35 cellular contexts compared by ENCODE assay signal in the genomic region with DNA sequence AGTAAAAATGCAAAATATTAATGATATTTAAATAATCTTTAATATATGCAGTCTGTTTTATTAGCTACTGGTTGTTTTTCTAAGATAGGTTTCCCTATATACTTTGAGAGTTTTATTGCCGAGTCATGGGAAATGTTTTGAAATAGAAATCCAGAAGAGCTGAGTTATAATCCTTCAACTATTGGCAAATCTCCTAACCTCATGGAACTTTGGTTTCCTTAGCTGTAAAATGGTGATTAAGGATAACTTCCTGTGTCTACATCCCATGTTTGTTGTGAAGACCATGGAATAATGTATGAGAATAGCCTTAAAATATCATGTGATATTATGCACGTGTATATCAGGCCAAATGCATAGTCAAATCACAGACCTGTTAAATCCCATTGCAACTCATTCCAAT. TPM values are rescaled to one million over a fixed set of nuclear protein-coding genes. Genes with fewer than 3 reads are reported as not detected.
"Had no signal": no experiment of that assay in that cellular context is flagged by ENCODE, and none has a peak within 500 bp of the region (broad histone marks: within the 10 kb centered on the region; RNA-seq: fewer than 3 reads in every experiment).

No MANE protein-coding gene starts in this region.

- FAIRE-seq: astrocyte had no signal

- H3K36me3 Mint-ChIP-seq: activated naive CD4-positive, alpha-beta T cell treated with anti-CD3 and anti-CD28 coated beads, Interleukin-2, amount 50 U/mL, for 72 hours; WTC11 had no signal

- H3K36me3 ChIP-seq: adrenal gland, breast epithelium, SJCRH30 had no signal

- H3K4me3 Mint-ChIP-seq: activated CD4-positive, alpha-beta T cell treated with anti-CD3 and anti-CD28 coated beads for 36 hours; activated CD4-positive, alpha-beta T cell treated with anti-CD3 and anti-CD28 coated beads, Interleukin-2, amount 10 ng/mL, durations not matched to agents 7 days and 5 days; activated naive CD4-positive, alpha-beta T cell treated with anti-CD3 and anti-CD28 coated beads for 36 hours; activated T-cell treated with anti-CD3 and anti-CD28 coated beads, Interleukin-2, amount 50 U/mL, for 4 hours; activated T-helper 1 cell treated with anti-CD3 and anti-CD28 coated beads, Interleukin-12 subunit alpha, Interleukin-12 subunit beta, Interleukin-2, Interleukin-4 antibody, amounts not matched to agents 30 ng/mL and 10 ng/mL and 1 ng/mL, durations not matched to agents 14 hours and 24 hours and 36 hours; T-helper 1 cell treated with Interleukin-12 subunit alpha and Interleukin-12 subunit beta and Interleukin-4 antibody, amounts not matched to agents 30 μg/mL and 1 μg/mL, for 36 hours; T-helper 2 cell treated with Interferon-gamma antibody and Interleukin-4, amounts not matched to agents 5 μg/mL and 100 μg/mL, for 36 hours; WTC11 had no signal

- DNase-seq: activated CD4-positive, alpha-beta T cell treated with anti-CD3 and anti-CD28 coated beads for 36 hours; activated CD4-positive, alpha-beta T cell treated with anti-CD3 and anti-CD28 coated beads, Interleukin-2, amount 10 ng/mL, durations not matched to agents 7 days and 5 days; activated CD4-positive, alpha-beta T cell treated with anti-CD3 and anti-CD28 coated beads, Interleukin-2, amount 50 U/mL, for 48 hours; activated CD8-positive, alpha-beta memory T cell treated with anti-CD3 and anti-CD28 coated beads, Interleukin-2, amount 50 U/mL, for 4 hours; activated gamma-delta T cell treated with Interleukin-2 at 50 U/mL for 16 hours; activated naive CD4-positive, alpha-beta T cell treated with anti-CD3 and anti-CD28 coated beads for 36 hours; activated T-cell treated with anti-CD3 and anti-CD28 coated beads for 4 hours; activated T-cell treated with anti-CD3 and anti-CD28 coated beads, Interleukin-2, amount 50 U/mL, for 4 hours; adrenal gland; body of pancreas; NCI-H1092 treated with DMSO at 0.1 percent for 48 hours; NCI-H1417; NCI-H146; NCI-H187 treated with DMSO at 0.1 percent for 48 hours; NCI-H2171 treated with DMSO at 0.1 percent for 48 hours; NCI-H2227 treated with DMSO at 0.1 percent for 48 hours; NCI-H510A; NCI-H526; NCI-H748 treated with DMSO at 0.1 percent for 48 hours; OCI-M1; SHP77; SJCRH30; SK-N-SH had no signal

- H3K27me3 ChIP-seq: adrenal gland, body of pancreas, breast epithelium, SJCRH30 had no signal

- H3K4me2 ChIP-seq: KMS-11, SK-N-SH had no signal

- H3K27ac ChIP-seq: adrenal gland, body of pancreas, breast epithelium, KMS-11, SJCRH30 had no signal

- H3K4me1 ChIP-seq: adrenal gland, body of pancreas, breast epithelium, SJCRH30 had no signal

- H3K4me1 Mint-ChIP-seq: activated CD4-positive, alpha-beta T cell treated with anti-CD3 and anti-CD28 coated beads for 36 hours; activated CD4-positive, alpha-beta T cell treated with anti-CD3 and anti-CD28 coated beads, Interleukin-2, amount 10 ng/mL, durations not matched to agents 7 days and 5 days had no signal

- H3K9ac ChIP-seq: KMS-11, SK-N-SH had no signal

- H3K9me3 Mint-ChIP-seq: activated CD4-positive, alpha-beta T cell treated with anti-CD3 and anti-CD28 coated beads, Interleukin-2, amount 10 ng/mL, durations not matched to agents 7 days and 5 days; activated naive CD4-positive, alpha-beta T cell treated with anti-CD3 and anti-CD28 coated beads for 36 hours; activated naive CD4-positive, alpha-beta T cell treated with anti-CD3 and anti-CD28 coated beads, Interleukin-2, amount 50 U/mL, for 72 hours; activated T-helper 1 cell treated with anti-CD3 and anti-CD28 coated beads, Interleukin-12 subunit alpha, Interleukin-12 subunit beta, Interleukin-2, Interleukin-4 antibody, amounts not matched to agents 30 ng/mL and 10 ng/mL and 1 ng/mL, durations not matched to agents 14 hours and 24 hours and 36 hours; T-helper 1 cell treated with Interleukin-12 subunit alpha and Interleukin-12 subunit beta and Interleukin-4 antibody, amounts not matched to agents 30 μg/mL and 1 μg/mL, for 36 hours; T-helper 2 cell treated with Interferon-gamma antibody and Interleukin-4, amounts not matched to agents 5 μg/mL and 100 μg/mL, for 36 hours had no signal

- H3K4me3 ChIP-seq: adrenal gland, body of pancreas, breast epithelium, SJCRH30 had no signal

- H3K9me3 ChIP-seq: adrenal gland, body of pancreas, breast epithelium, SJCRH30, SK-N-SH had no signal

- H3K27ac Mint-ChIP-seq: activated CD4-positive, alpha-beta T cell treated with anti-CD3 and anti-CD28 coated beads for 36 hours; activated CD4-positive, alpha-beta T cell treated with anti-CD3 and anti-CD28 coated beads, Interleukin-2, amount 10 ng/mL, durations not matched to agents 7 days and 5 days; activated naive CD4-positive, alpha-beta T cell treated with anti-CD3 and anti-CD28 coated beads for 36 hours; activated naive CD4-positive, alpha-beta T cell treated with anti-CD3 and anti-CD28 coated beads, Interleukin-2, amount 50 U/mL, for 72 hours; activated T-helper 1 cell treated with anti-CD3 and anti-CD28 coated beads, Interleukin-12 subunit alpha, Interleukin-12 subunit beta, Interleukin-2, Interleukin-4 antibody, amounts not matched to agents 30 ng/mL and 10 ng/mL and 1 ng/mL, durations not matched to agents 14 hours and 24 hours and 36 hours; T-helper 1 cell treated with Interleukin-12 subunit alpha and Interleukin-12 subunit beta and Interleukin-4 antibody, amounts not matched to agents 30 μg/mL and 1 μg/mL, for 36 hours; T-helper 2 cell treated with Interferon-gamma antibody and Interleukin-4, amounts not matched to agents 5 μg/mL and 100 μg/mL, for 36 hours; WTC11 had no signal

- ATAC-seq: activated CD4-positive, alpha-beta T cell treated with anti-CD3 and anti-CD28 coated beads for 36 hours; activated CD4-positive, CD25-positive, alpha-beta regulatory T cell treated with anti-CD3 and anti-CD28 coated beads, Interleukin-2, amount 50 U/mL, for 24 hours; activated naive CD4-positive, alpha-beta T cell treated with anti-CD3 and anti-CD28 coated beads, Interleukin-2, amount 50 U/mL, for 72 hours; activated T-cell treated with anti-CD3 and anti-CD28 coated beads, Interleukin-2, amount 50 U/mL, for 4 hours; body of pancreas; WTC11 had no signal

RNA-seq across cellular contexts. Expression of a gene that starts 51.0 kb away (rescaled TPM):
- total RNA-seq: activated CD4-positive, alpha-beta T cell treated with anti-CD3 and anti-CD28 coated beads, Interleukin-2, amount 10 ng/mL, durations not matched to agents 7 days and 5 days; activated T-cell treated with anti-CD3 and anti-CD28 coated beads, Interleukin-2, amount 50 U/mL, for 4 hours; LHCN-M2; M059J; RPMI7951; SJCRH30 had no signal
